2 cellular contexts compared by ENCODE assay signal in the genomic region with DNA sequence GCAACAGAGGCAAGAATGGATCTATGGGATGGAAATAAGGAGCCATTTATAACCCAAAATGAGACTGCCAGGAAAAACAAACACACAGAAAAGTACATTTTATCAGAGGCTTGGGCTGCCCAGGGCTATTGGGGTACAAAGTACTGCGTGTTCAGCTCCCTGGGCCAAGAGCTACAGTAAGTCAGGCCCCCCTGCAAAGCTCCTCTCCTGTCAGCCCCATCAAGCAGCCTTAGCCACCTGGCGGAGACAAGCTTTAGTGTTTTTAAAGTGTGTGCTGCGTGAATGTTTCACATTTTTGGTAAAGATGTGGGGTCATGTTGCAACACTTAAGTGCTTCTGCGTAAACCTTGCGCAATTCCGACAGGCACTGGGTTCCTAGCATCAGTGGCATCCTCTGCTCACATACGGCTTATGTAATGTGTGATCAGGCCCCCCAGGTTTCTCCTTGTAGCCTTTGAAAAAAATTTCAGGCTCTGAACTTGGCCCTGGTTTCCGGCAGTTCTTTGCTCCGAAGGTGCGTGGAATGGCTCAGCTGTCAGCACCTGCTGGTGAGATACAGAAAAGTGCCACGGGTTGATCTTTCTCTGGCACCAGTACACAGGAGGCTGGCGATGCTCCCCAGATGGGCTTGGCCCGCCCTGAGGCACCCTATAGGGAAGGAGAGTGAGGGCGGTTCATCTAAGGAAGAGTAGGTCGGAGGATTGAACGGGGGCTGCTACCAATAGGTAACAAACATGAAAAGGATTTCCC.
TF ChIP-seq lines count a peak whose summit lies in the region.

No MANE protein-coding gene starts in this region.

TF ChIP-seq in K562, 482 proteins besides CTCF, POLR2A, EP300 and RAD21 (continued from another document):
- peak; percentile 92 for TF ChIP-seq HNRNPLL (IDR thresholded peaks at IDR 0.05; ENCODE audit: low read depth, low read length, poor library complexity, severe bottlenecking)
- TF ChIP-seq, protein P1, sequence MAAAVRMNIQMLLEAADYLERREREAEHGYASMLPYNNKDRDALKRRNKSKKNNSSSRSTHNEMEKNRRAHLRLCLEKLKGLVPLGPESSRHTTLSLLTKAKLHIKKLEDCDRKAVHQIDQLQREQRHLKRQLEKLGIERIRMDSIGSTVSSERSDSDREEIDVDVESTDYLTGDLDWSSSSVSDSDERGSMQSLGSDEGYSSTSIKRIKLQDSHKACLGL (CRISPR knock-in tag; IDR thresholded peaks at IDR 0.05; ENCODE audit: borderline replicate concordance, poor library complexity, severe bottlenecking), result no peak
- TF ChIP-seq, protein P2, sequence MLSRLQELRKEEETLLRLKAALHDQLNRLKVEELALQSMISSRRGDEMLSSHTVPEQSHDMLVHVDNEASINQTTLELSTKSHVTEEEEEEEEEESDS (CRISPR knock-in tag; IDR thresholded peaks at IDR 0.05), result no peak
- TF ChIP-seq MEIS2 (IDR thresholded peaks at IDR 0.05; ENCODE audit: partially characterized antibody), result peak; percentile 38
- peak; percentile 36; the same call in 1 of the 2 replicates for TF ChIP-seq ZNF24 (IDR thresholded peaks at IDR 0.05)
- TF ChIP-seq, protein P3, sequence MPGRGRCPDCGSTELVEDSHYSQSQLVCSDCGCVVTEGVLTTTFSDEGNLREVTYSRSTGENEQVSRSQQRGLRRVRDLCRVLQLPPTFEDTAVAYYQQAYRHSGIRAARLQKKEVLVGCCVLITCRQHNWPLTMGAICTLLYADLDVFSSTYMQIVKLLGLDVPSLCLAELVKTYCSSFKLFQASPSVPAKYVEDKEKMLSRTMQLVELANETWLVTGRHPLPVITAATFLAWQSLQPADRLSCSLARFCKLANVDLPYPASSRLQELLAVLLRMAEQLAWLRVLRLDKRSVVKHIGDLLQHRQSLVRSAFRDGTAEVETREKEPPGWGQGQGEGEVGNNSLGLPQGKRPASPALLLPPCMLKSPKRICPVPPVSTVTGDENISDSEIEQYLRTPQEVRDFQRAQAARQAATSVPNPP (IDR thresholded peaks at IDR 0.05; ENCODE audit: borderline replicate concordance, insufficient read depth, insufficient read length), result no peak
- no peak for TF ChIP-seq ZNF717 (CRISPR knock-in tag; IDR thresholded peaks at IDR 0.05)
- no peak for TF ChIP-seq ETV5 (CRISPR knock-in tag; IDR thresholded peaks at IDR 0.05; ENCODE audit: low read depth)
- TF ChIP-seq PCBP2 (IDR thresholded peaks at IDR 0.05; ENCODE audit: low read depth, low read length, poor library complexity, severe bottlenecking), result no peak
- peak; percentile 80 to 84 for TF ChIP-seq TRIM24 (IDR thresholded peaks at IDR 0.05)
- peak in 1 of 2 experiments; percentile 41; a peak in 1 of 4 replicates for TF ChIP-seq MAZ (CRISPR knock-in tag; conservative IDR thresholded peaks at IDR 0.05 in 1 of 2, IDR thresholded peaks at IDR 0.05 in 1 of 2)
- TF ChIP-seq CBFA2T3 (IDR thresholded peaks at IDR 0.05), result no peak
- no peak for TF ChIP-seq ZNF699 (CRISPR knock-in tag; IDR thresholded peaks at IDR 0.05; ENCODE audit: insufficient replicate concordance)
- no peak for TF ChIP-seq RBM22 (IDR thresholded peaks at IDR 0.05; ENCODE audit: low read depth, low read length, poor library complexity, severe bottlenecking)
- TF ChIP-seq, protein P4, sequence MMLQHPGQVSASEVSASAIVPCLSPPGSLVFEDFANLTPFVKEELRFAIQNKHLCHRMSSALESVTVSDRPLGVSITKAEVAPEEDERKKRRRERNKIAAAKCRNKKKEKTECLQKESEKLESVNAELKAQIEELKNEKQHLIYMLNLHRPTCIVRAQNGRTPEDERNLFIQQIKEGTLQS (IDR thresholded peaks at IDR 0.05), result peak; percentile 53
- TF ChIP-seq, protein P4 (CRISPR knock-in tag; conservative IDR thresholded peaks at IDR 0.05), result no peak
- TF ChIP-seq, protein P5, sequence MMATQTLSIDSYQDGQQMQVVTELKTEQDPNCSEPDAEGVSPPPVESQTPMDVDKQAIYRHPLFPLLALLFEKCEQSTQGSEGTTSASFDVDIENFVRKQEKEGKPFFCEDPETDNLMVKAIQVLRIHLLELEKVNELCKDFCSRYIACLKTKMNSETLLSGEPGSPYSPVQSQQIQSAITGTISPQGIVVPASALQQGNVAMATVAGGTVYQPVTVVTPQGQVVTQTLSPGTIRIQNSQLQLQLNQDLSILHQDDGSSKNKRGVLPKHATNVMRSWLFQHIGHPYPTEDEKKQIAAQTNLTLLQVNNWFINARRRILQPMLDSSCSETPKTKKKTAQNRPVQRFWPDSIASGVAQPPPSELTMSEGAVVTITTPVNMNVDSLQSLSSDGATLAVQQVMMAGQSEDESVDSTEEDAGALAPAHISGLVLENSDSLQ (IDR thresholded peaks at IDR 0.05), result peak; percentile 36; the same call in 1 of the 2 replicates
- no peak for TF ChIP-seq BCOR (IDR thresholded peaks at IDR 0.05)
- no peak for TF ChIP-seq CBX3 (IDR thresholded peaks at IDR 0.05; ENCODE audit: borderline replicate concordance in 1 of 2, low read length in 2 of 2)
- TF ChIP-seq HEY1 (CRISPR knock-in tag; IDR thresholded peaks at IDR 0.05; ENCODE audit: borderline replicate concordance), result no peak
- TF ChIP-seq, protein P6, sequence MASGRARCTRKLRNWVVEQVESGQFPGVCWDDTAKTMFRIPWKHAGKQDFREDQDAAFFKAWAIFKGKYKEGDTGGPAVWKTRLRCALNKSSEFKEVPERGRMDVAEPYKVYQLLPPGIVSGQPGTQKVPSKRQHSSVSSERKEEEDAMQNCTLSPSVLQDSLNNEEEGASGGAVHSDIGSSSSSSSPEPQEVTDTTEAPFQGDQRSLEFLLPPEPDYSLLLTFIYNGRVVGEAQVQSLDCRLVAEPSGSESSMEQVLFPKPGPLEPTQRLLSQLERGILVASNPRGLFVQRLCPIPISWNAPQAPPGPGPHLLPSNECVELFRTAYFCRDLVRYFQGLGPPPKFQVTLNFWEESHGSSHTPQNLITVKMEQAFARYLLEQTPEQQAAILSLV (tag; IDR thresholded peaks at IDR 0.05), result peak; percentile 87
- TF ChIP-seq POLR2H (tag; IDR thresholded peaks at IDR 0.05; ENCODE audit: low read depth), result no peak
- TF ChIP-seq ZNF384 (IDR thresholded peaks at IDR 0.05; ENCODE audit: low read depth, low read length), result no peak
- TF ChIP-seq HSF4 (CRISPR knock-in tag; IDR thresholded peaks at IDR 0.05; ENCODE audit: borderline replicate concordance), result no peak
- no peak for TF ChIP-seq SMARCA5 (IDR thresholded peaks at IDR 0.05)
- peak; percentile 93 for TF ChIP-seq CEBPG (CRISPR knock-in tag; IDR thresholded peaks at IDR 0.05)
- peak; percentile 95 to 96 for TF ChIP-seq CEBPG (tag; conservative IDR thresholded peaks at IDR 0.05 in 1 of 2, IDR thresholded peaks at IDR 0.05 in 1 of 2)
- TF ChIP-seq MCM3 (IDR thresholded peaks at IDR 0.05), result no peak

TF ChIP-seq in liver, 16 proteins besides CTCF, POLR2A, EP300 and RAD21 (continued from another document):
- TF ChIP-seq, protein P7, sequence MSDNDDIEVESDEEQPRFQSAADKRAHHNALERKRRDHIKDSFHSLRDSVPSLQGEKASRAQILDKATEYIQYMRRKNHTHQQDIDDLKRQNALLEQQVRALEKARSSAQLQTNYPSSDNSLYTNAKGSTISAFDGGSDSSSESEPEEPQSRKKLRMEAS (IDR thresholded peaks at IDR 0.05), result peak; percentile 71
- TF ChIP-seq HNF4A (conservative IDR thresholded peaks at IDR 0.05) (peak; percentile 61 to 80), GABPA (IDR thresholded peaks at IDR 0.05 in 1 of 2, conservative IDR thresholded peaks at IDR 0.05 in 1 of 2) (peak in 1 of 2 donors; percentile 12), SP1 (IDR thresholded peaks at IDR 0.05) (peak; percentile 72), YY1 (IDR thresholded peaks at IDR 0.05) (peak; percentile 83), FOXA2 (IDR thresholded peaks at IDR 0.05) (peak; percentile 23), FOXA1 (IDR thresholded peaks at IDR 0.05) (no peak)
- TF ChIP-seq, protein P8, sequence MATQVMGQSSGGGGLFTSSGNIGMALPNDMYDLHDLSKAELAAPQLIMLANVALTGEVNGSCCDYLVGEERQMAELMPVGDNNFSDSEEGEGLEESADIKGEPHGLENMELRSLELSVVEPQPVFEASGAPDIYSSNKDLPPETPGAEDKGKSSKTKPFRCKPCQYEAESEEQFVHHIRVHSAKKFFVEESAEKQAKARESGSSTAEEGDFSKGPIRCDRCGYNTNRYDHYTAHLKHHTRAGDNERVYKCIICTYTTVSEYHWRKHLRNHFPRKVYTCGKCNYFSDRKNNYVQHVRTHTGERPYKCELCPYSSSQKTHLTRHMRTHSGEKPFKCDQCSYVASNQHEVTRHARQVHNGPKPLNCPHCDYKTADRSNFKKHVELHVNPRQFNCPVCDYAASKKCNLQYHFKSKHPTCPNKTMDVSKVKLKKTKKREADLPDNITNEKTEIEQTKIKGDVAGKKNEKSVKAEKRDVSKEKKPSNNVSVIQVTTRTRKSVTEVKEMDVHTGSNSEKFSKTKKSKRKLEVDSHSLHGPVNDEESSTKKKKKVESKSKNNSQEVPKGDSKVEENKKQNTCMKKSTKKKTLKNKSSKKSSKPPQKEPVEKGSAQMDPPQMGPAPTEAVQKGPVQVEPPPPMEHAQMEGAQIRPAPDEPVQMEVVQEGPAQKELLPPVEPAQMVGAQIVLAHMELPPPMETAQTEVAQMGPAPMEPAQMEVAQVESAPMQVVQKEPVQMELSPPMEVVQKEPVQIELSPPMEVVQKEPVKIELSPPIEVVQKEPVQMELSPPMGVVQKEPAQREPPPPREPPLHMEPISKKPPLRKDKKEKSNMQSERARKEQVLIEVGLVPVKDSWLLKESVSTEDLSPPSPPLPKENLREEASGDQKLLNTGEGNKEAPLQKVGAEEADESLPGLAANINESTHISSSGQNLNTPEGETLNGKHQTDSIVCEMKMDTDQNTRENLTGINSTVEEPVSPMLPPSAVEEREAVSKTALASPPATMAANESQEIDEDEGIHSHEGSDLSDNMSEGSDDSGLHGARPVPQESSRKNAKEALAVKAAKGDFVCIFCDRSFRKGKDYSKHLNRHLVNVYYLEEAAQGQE (IDR thresholded peaks at IDR 0.05), result peak; percentile 11
- TF ChIP-seq, protein P9, sequence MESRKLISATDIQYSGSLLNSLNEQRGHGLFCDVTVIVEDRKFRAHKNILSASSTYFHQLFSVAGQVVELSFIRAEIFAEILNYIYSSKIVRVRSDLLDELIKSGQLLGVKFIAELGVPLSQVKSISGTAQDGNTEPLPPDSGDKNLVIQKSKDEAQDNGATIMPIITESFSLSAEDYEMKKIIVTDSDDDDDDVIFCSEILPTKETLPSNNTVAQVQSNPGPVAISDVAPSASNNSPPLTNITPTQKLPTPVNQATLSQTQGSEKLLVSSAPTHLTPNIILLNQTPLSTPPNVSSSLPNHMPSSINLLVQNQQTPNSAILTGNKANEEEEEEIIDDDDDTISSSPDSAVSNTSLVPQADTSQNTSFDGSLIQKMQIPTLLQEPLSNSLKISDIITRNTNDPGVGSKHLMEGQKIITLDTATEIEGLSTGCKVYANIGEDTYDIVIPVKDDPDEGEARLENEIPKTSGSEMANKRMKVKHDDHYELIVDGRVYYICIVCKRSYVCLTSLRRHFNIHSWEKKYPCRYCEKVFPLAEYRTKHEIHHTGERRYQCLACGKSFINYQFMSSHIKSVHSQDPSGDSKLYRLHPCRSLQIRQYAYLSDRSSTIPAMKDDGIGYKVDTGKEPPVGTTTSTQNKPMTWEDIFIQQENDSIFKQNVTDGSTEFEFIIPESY (IDR thresholded peaks at IDR 0.05), result peak; percentile 57
